In the genomic region with DNA sequence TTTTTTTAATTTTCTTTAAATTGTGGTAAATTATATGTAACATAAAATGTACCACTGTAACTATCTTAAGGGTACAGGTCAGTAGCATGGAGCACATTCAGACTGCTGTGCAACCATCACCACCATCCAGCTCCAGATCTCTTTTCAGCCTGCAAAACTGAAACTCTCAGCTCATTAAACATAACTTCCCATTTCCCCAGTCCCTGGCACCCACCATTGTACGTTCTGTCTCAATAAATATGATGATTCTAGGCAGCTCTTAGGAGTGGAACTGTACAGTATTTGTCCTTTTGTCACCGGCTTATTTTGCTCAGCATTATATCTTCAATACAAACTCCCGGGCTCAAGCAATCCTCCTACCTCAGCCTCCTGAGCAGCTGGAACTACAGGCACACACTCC, we compare ENCODE assay signal across 14 cellular contexts. TPM values are rescaled to one million over a fixed set of nuclear protein-coding genes. Genes with fewer than 3 reads are reported as not detected.
A peak's percentile ranks its signal among the peaks of the same experiment; 100 is the strongest.
DNase-seq lines count a peak whose midpoint lies in the region; ATAC-seq and TF ChIP-seq lines count a peak whose summit lies in the region.
"Had no signal": no experiment of that assay in that cellular context is flagged by ENCODE, and none has a peak within 500 bp of the region (broad histone marks: within the 10 kb centered on the region; RNA-seq: fewer than 3 reads in every experiment).

No MANE protein-coding gene starts in this region.

- no peak overlapping the region for H2BK5ac ChIP-seq in mesenchymal stem cell (ENCODE audit: low read depth, low read length, poor library complexity, severe bottlenecking)

- H2AFZ ChIP-seq in mesenchymal stem cell (ENCODE audit: low read depth, low read length), result no peak overlapping the region
- H2AFZ ChIP-seq: GM23338 had no signal

- no peak overlapping the region for H3K14ac ChIP-seq in mesenchymal stem cell (ENCODE audit: low read length in 2 of 2)

- H3K9me3 ChIP-seq in heart left ventricle (no peaks in the 10 kb centered on the region), upper lobe of left lung (no peaks in the 10 kb centered on the region), mesenchymal stem cell (ENCODE audit: control insufficient read depth, low read length) (no peaks in the 10 kb centered on the region)

- no peak overlapping the region for H3K4ac ChIP-seq in mesenchymal stem cell (ENCODE audit: low read depth in 1 of 2, low read length in 2 of 2)

- peak overlapping the region in 5 of 6 donors; percentile 11 to 90 (median 42) for H3K27ac Mint-ChIP-seq in immature natural killer cell
- H3K27ac Mint-ChIP-seq: brain, GM23338 had no signal

- 80 to 90% (median 84%) methylated on average over 3 of the region's 3 CpGs for WGBS in heart left ventricle, 4 donors
- 61 to 64% methylated on average over 3 of the region's 3 CpGs for WGBS in upper lobe of left lung, 2 donors
- WGBS in mesenchymal stem cell, result 84% methylated on average over 3 of the region's 3 CpGs

- H3K4me3 ChIP-seq in heart left ventricle (peak overlapping the region in 2 of 12 donors; percentile 28 to 59), upper lobe of left lung (peak overlapping the region in 1 of 4 donors; percentile 26), mesenchymal stem cell (ENCODE audit: insufficient read depth in 1 of 2, low read depth in 1 of 2, low read length in 2 of 2) (no peak overlapping the region)
- H3K4me3 ChIP-seq: GM23338, smooth muscle cell had no signal

- no peak overlapping the region for H3K23ac ChIP-seq in mesenchymal stem cell (ENCODE audit: low read length in 2 of 2)

- H3K4me2 ChIP-seq in mesenchymal stem cell (ENCODE audit: low read length, poor library complexity, severe bottlenecking), result no peak overlapping the region
- H3K4me2 ChIP-seq: GM23338, smooth muscle cell had no signal

- intact Hi-C loops in heart left ventricle (cut with DNase I) (no loop called here), Right ventricle myocardium inferior (cut with DNase I) (no loop called here)

- TF ChIP-seq CTCF in heart left ventricle (IDR thresholded peaks at IDR 0.05) (no peak), upper lobe of left lung (IDR thresholded peaks at IDR 0.05) (no peak)

- H3K79me1 ChIP-seq in mesenchymal stem cell (replicated peaks; ENCODE audit: low read length, poor library complexity, severe bottlenecking), result no peaks in the 10 kb centered on the region

- no peak overlapping the region for H3K18ac ChIP-seq in mesenchymal stem cell (ENCODE audit: low read depth in 1 of 2, low read length in 2 of 2)

- H3K4me3 Mint-ChIP-seq in immature natural killer cell, result peak overlapping the region in 3 of 5 donors; percentile 10 to 83 (median 34)
- H3K4me3 Mint-ChIP-seq: brain, GM23338 had no signal

- H3K9ac ChIP-seq in mesenchymal stem cell (ENCODE audit: low read length), result no peak overlapping the region

- H3K4me1 ChIP-seq in heart left ventricle (peaks cover 0 to 55% (median 26%) of the 10 kb centered on the region in 12 donors), upper lobe of left lung (peaks cover 32 to 45% (median 41%) of the 10 kb centered on the region in 4 donors), mesenchymal stem cell (ENCODE audit: control insufficient read depth, insufficient read depth, low read depth, low read length) (peaks cover 15% of the 10 kb centered on the region)

- peaks cover 4 to 11% (median 7%) of the 10 kb centered on the region in 3 donors for H3K27me3 Mint-ChIP-seq in immature natural killer cell (ENCODE audit: low read depth in 3 of 3)

- H4K91ac ChIP-seq in mesenchymal stem cell (ENCODE audit: low read length), result no peak overlapping the region

- H3K4me1 Mint-ChIP-seq in immature natural killer cell, result peaks cover 28 to 44% of the 10 kb centered on the region in 2 donors

- no peak overlapping the region for H4K8ac ChIP-seq in mesenchymal stem cell (ENCODE audit: low read length)

- H3K36me3 Mint-ChIP-seq in immature natural killer cell, result no peaks in the 10 kb centered on the region
- H3K36me3 Mint-ChIP-seq: brain had no signal

- no peak overlapping the region for H2BK12ac ChIP-seq in mesenchymal stem cell (ENCODE audit: low read length in 2 of 2)

- no peak overlapping the region for H2BK120ac ChIP-seq in mesenchymal stem cell (ENCODE audit: low read depth, low read length)

- no peak for TF ChIP-seq EP300 in upper lobe of left lung (IDR thresholded peaks at IDR 0.05)

- DNase-seq in heart left ventricle, result no peak
- DNase-seq in Right ventricle myocardium inferior (ENCODE audit: missing footprints), result no peak
- peak; percentile 79 for DNase-seq in SKM-1 (lab: John Stamatoyannopoulos, UW; ENCODE audit: unreplicated experiment)
- DNase-seq in immature natural killer cell, result no peak
- no peak for DNase-seq in upper lobe of left lung
- DNase-seq in mesenchymal stem cell, result no peak
- DNase-seq in midbrain (lab: John Stamatoyannopoulos, UW), result no peak
- no peak for DNase-seq in AG08395 (ENCODE audit: low spot score)
- DNase-seq: foreskin fibroblast, PC-3 had no signal

- H3K36me3 ChIP-seq in heart left ventricle, result no peaks in the 10 kb centered on the region
- H3K36me3 ChIP-seq in upper lobe of left lung, result no peaks in the 10 kb centered on the region
- no peaks in the 10 kb centered on the region for H3K36me3 ChIP-seq in mesenchymal stem cell (ENCODE audit: control insufficient read depth in 1 of 2, insufficient read depth in 2 of 2, low read depth in 1 of 2, low read length in 2 of 2)

- no peak overlapping the region for H2BK15ac ChIP-seq in mesenchymal stem cell (ENCODE audit: low read depth, poor library complexity, severe bottlenecking)

- no peak overlapping the region for H2AK5ac ChIP-seq in mesenchymal stem cell (ENCODE audit: low read length, severe bottlenecking)

- ATAC-seq in heart left ventricle (peak in 2 of 4 donors; percentile 10 to 30), Right ventricle myocardium inferior (no peak), upper lobe of left lung (ENCODE audit: low FRiP score in 2 of 2) (peak in 1 of 2 donors; percentile 36)
- ATAC-seq: GM23338, PC-3 had no signal

- H3K9me3 Mint-ChIP-seq in immature natural killer cell, result no peaks in the 10 kb centered on the region
- H3K9me3 Mint-ChIP-seq: GM23338 had no signal

- TF ChIP-seq POLR2A in heart left ventricle (IDR thresholded peaks at IDR 0.05) (no peak), upper lobe of left lung (IDR thresholded peaks at IDR 0.05) (no peak)

- H3K27me3 ChIP-seq in heart left ventricle (peaks cover 0 to 3% (median 0%) of the 10 kb centered on the region in 9 donors), upper lobe of left lung (no peaks in the 10 kb centered on the region), mesenchymal stem cell (ENCODE audit: control insufficient read depth in 1 of 2, insufficient read depth in 1 of 2, low read length in 2 of 2) (peaks cover 0 to 13% of the 10 kb centered on the region in 2 experiments)

- H3K27ac ChIP-seq in heart left ventricle (peak overlapping the region in 11 of 12 donors; percentile 24 to 97 (median 72)), upper lobe of left lung (peak overlapping the region; percentile 74 to 85 (median 83)), mesenchymal stem cell (ENCODE audit: low read length, poor library complexity, severe bottlenecking) (no peak overlapping the region)

RNA-seq across cellular contexts. Expression of gene ZC3H12D, which starts 1.5 kb away (rescaled TPM):
- total RNA-seq in heart left ventricle (1 to 10 TPM in 2 of 9 donors, under 1 TPM in 7; 0.14 to 3.0 (median 0.47) TPM), Right ventricle myocardium inferior (0.51 TPM), upper lobe of left lung (1 to 10 TPM; 1.4 to 5.7 (median 2.6) TPM)
- polyA plus RNA-seq in heart left ventricle (under 1 TPM; 0.19 to 0.23 TPM), immature natural killer cell (not detected)
- polyA plus RNA-seq in mesenchymal stem cell (2013, experiment 1 of 2), result 0.04 TPM
- 0.04 TPM for polyA plus RNA-seq in mesenchymal stem cell (2013, experiment 2 of 2)
- total RNA-seq: lung microvascular endothelial cell, PC-3, smooth muscle cell had no signal
- polyA plus RNA-seq: GM23338, smooth muscle cell had no signal
